1 cellular context compared by ENCODE assay signal in the genomic region with DNA sequence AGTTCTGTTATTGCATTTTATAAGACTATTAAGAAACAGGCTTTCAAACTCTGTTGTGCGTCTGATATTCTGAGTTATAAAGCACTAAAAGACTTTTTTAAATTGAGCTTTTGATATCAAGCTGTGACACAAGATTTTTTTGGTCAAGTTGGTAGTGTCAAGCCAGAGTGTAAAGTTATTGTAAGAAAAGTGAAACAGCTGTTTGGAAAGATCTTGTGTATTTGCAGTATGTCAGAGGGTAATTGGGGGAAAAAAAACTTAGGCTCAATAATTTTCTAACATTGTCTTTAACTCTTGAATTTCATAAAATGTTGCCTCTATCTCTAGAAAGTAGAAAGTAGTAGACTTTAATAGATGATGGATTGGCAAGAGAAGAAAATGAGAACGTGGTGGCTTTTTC.
TF ChIP-seq lines count a peak whose summit lies in the region.

No MANE protein-coding gene starts in this region.

TF ChIP-seq in K562, 482 proteins besides CTCF, POLR2A, EP300 and RAD21 (continued from another document):
- TF ChIP-seq NELFE (IDR thresholded peaks at IDR 0.05; ENCODE audit: insufficient read depth, insufficient read length): no peak
